ENCODE assay signal across 14 cellular contexts in the genomic region with DNA sequence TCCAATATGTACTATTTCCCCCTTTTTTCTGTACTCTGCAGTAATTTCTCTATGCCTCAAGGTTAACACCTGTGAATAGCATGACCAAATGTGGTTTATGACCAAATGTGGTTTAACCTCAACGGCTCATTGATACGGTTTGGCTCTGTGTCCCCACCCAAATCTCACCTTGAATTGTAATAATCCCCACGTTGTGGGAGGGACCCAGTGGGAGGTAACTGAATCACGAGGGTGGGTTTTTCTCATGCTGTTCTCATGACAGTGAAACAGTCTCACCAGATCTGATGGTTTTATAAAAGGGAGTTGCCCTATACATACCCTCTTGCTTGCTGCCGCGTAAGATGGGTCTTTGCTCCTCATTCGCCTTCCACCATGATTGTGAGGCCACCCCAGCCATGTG. TPM values are rescaled to one million over a fixed set of nuclear protein-coding genes. Genes with fewer than 3 reads are reported as not detected.
DNase-seq lines count a peak whose midpoint lies in the region; ATAC-seq, FAIRE-seq and TF ChIP-seq lines count a peak whose summit lies in the region.
"Had no signal": no experiment of that assay in that cellular context is flagged by ENCODE, and none has a peak within 500 bp of the region (broad histone marks: within the 10 kb centered on the region; RNA-seq: fewer than 3 reads in every experiment).

No MANE protein-coding gene starts in this region.

- no peak overlapping the region for H2AFZ ChIP-seq in HepG2 (ENCODE audit: low read length)
- no peak overlapping the region for H2AFZ ChIP-seq in GM12878 (ENCODE audit: control insufficient read depth, low read depth, low read length)

- H3K27ac Mint-ChIP-seq in stimulated activated naive CD8-positive, alpha-beta T cell treated with anti-CD3 and anti-CD28 coated beads, Interleukin-15, Interleukin-2, amounts not matched to agents 100 ng/mL and 50 ng/mL, for 24 hours = peak overlapping the region; percentile 67
- H3K27ac Mint-ChIP-seq: activated naive CD4-positive, alpha-beta T cell treated with anti-CD3 and anti-CD28 coated beads for 36 hours had no signal

- peaks cover 16 to 85% of the 10 kb centered on the region in 2 experiments for H3K36me3 ChIP-seq in HepG2 (replicated peaks in 1 of 2; ENCODE audit: control insufficient read depth in 1 of 2, insufficient read depth in 2 of 2, low read length in 2 of 2)
- H3K36me3 ChIP-seq in right lobe of liver = peaks cover 0 to 27% (median 0%) of the 10 kb centered on the region in 4 donors
- peaks cover 6 to 49% of the 10 kb centered on the region in 2 experiments for H3K36me3 ChIP-seq in GM12878 (ENCODE audit: control insufficient read depth in 2 of 2, insufficient read depth in 2 of 2, low read length in 1 of 2)

- CTCF ChIA-PET in HepG2 (lab: Yijun Ruan, JAX; ENCODE audit: low intra/inter-chr PET ratio, low total read pairs) = no interaction called here
- CTCF ChIA-PET in GM12878 (lab: Yijun Ruan, JAX) = no interaction called here

- SMC1A ChIA-PET in GM12878 (lab: Charles Lee; ENCODE audit: uncharacterized antibody, unreplicated experiment) = interaction anchor here (1.7 kb wide), 1 partner anchor 9 kb away, joined by 6 read pairs; no protein-coding TSS in a partner anchor

- H4K20me1 ChIP-seq in HepG2 (ENCODE audit: insufficient read depth, low read length) (no peaks in the 10 kb centered on the region), GM12878 (ENCODE audit: control insufficient read depth, insufficient read depth) (no peaks in the 10 kb centered on the region; the same call in 1 of the 2 replicates)

- no peak for FAIRE-seq in HepG2 (lab: Jason Lieb, UNC)
- no peak for FAIRE-seq in GM12878 (lab: Jason Lieb, UNC)
- FAIRE-seq: colon had no signal

- POLR2A ChIA-PET in HepG2 (lab: Yijun Ruan, JAX) (no interaction called here), GM12878 (lab: Charles Lee) (interaction anchor here (0.6 to 2.3 kb wide), 2 partner anchors 12 to 14 kb away, joined by 4 to 8 read pairs; no protein-coding TSS in a partner anchor)

- H3K27me3 ChIP-seq in HepG2 (ENCODE audit: control insufficient read depth in 1 of 2, insufficient read depth in 2 of 2, low read length in 2 of 2) = no peaks in the 10 kb centered on the region
- no peaks in the 10 kb centered on the region for H3K27me3 ChIP-seq in right lobe of liver
- H3K27me3 ChIP-seq in GM12878 (replicated peaks in 1 of 2; ENCODE audit: control insufficient read depth in 2 of 2, insufficient read depth in 2 of 2, low read length in 1 of 2) = no peaks in the 10 kb centered on the region

- in situ Hi-C loops in HepG2 (cut with HindIII; ENCODE audit: extremely low pct_ligation_motif_present, low pct_unique_long_range_greater_than_20kb) = no loop called here
- in situ Hi-C loops in GM12878 (cut with MboI) = no loop called here

- no peak for DNase-seq in HepG2 (ENCODE audit: low spot score)
- DNase-seq in right lobe of liver = no peak
- DNase-seq in GM12878 (ENCODE audit: low read depth, low spot score) = no peak
- no peak for DNase-seq in NCI-H345 treated with DMSO at 0.1 percent for 48 hours (lab: John Stamatoyannopoulos, UW; ENCODE audit: unreplicated experiment)
- DNase-seq in NCI-H446 (lab: John Stamatoyannopoulos, UW) = no peak
- DNase-seq in NCI-H2227 treated with DMSO at 0.1 percent for 48 hours (lab: John Stamatoyannopoulos, UW) = no peak
- DNase-seq: activated naive CD4-positive, alpha-beta T cell treated with anti-CD3 and anti-CD28 coated beads for 36 hours; GDM1; left cardiac atrium; NCI-H187 treated with DMSO at 0.1 percent for 48 hours; nucleus accumbens had no signal

- no peak for TF ChIP-seq RAD21 in HepG2 (CRISPR knock-in tag; IDR thresholded peaks at IDR 0.05)
- no peak for TF ChIP-seq RAD21 in GM12878 (IDR thresholded peaks at IDR 0.05; ENCODE audit: insufficient read depth, low read depth, low read length)

- TF ChIP-seq EP300 in HepG2 (IDR thresholded peaks at IDR 0.05; ENCODE audit: low read depth in 2 of 2, low read length in 2 of 2) = no peak
- no peak for TF ChIP-seq EP300 in HepG2 (CRISPR knock-in tag; IDR thresholded peaks at IDR 0.05; ENCODE audit: borderline replicate concordance)
- no peak for TF ChIP-seq EP300 in GM12878 (IDR thresholded peaks at IDR 0.05; ENCODE audit: borderline replicate concordance in 1 of 2, control insufficient read depth in 1 of 2, low read depth in 2 of 2, low read length in 2 of 2)

- H3K9ac ChIP-seq in HepG2 (ENCODE audit: insufficient read depth, low read depth, low read length) = no peak overlapping the region
- no peak overlapping the region for H3K9ac ChIP-seq in GM12878 (ENCODE audit: control insufficient read depth, insufficient read depth, low read length)

- H3K9me3 Mint-ChIP-seq in stimulated activated naive CD8-positive, alpha-beta T cell treated with anti-CD3 and anti-CD28 coated beads, Interleukin-15, Interleukin-2, amounts not matched to agents 100 ng/mL and 50 ng/mL, for 24 hours = no peaks in the 10 kb centered on the region
- H3K9me3 Mint-ChIP-seq: activated naive CD4-positive, alpha-beta T cell treated with anti-CD3 and anti-CD28 coated beads for 36 hours had no signal

- H3K27me3 Mint-ChIP-seq in stimulated activated naive CD8-positive, alpha-beta T cell treated with anti-CD3 and anti-CD28 coated beads, Interleukin-15, Interleukin-2, amounts not matched to agents 100 ng/mL and 50 ng/mL, for 24 hours = no peaks in the 10 kb centered on the region

- RAD21 ChIA-PET in GM12878 (lab: Charles Lee; ENCODE audit: unreplicated experiment) = no interaction called here

- H3K27ac ChIP-seq in HepG2 (ENCODE audit: extremely low read length, insufficient read depth, low read length) (no peak overlapping the region), right lobe of liver (no peak overlapping the region), GM12878 (ENCODE audit: control insufficient read depth, insufficient read depth) (no peak overlapping the region; the same call in 1 of the 2 replicates)

- no peak for TF ChIP-seq CTCF in HepG2 (CRISPR knock-in tag; IDR thresholded peaks at IDR 0.05)
- no peak for TF ChIP-seq CTCF in right lobe of liver (IDR thresholded peaks at IDR 0.05)
- no peak for TF ChIP-seq CTCF in GM12878 (IDR thresholded peaks at IDR 0.05 in 2 of 3, conservative IDR thresholded peaks at IDR 0.05 in 1 of 3; ENCODE audit: control insufficient read depth in 2 of 3, extremely low read depth in 1 of 3, insufficient read depth in 1 of 3, low read depth in 3 of 3, low read length in 3 of 3)

- intact Hi-C loops in HepG2 (cut with micrococcal nuclease; ENCODE audit: unreplicated experiment) = no loop called here
- intact Hi-C loops in right lobe of liver (cut with DNase I) = no loop called here
- intact Hi-C loops in GM12878 (cut with micrococcal nuclease; ENCODE audit: unreplicated experiment) = no loop called here

- peaks cover 79% of the 10 kb centered on the region for H3K4me1 Mint-ChIP-seq in stimulated activated naive CD8-positive, alpha-beta T cell treated with anti-CD3 and anti-CD28 coated beads, Interleukin-15, Interleukin-2, amounts not matched to agents 100 ng/mL and 50 ng/mL, for 24 hours (ENCODE audit: low read depth)

- H3K79me2 ChIP-seq in HepG2 (ENCODE audit: insufficient read depth, low read length) (peaks cover 24% of the 10 kb centered on the region), GM12878 (ENCODE audit: control insufficient read depth, insufficient read depth, low read length) (peaks cover 28% of the 10 kb centered on the region)

- TSS peak; percentile 2 for BruUV-seq in HepG2 (replicated peaks; lab: Mats Ljungman, UMichigan)
- no TSS peak for BruUV-seq in GM12878 (replicated peaks; lab: Mats Ljungman, UMichigan)

- H3K4me2 ChIP-seq in HepG2 (ENCODE audit: low read depth, low read length) (no peak overlapping the region), GM12878 (ENCODE audit: control insufficient read depth, insufficient read depth) (no peak overlapping the region)

- WGBS in HepG2 (ENCODE audit: low lambda C conversion rate) = 96% methylated on average over 7 of the region's 7 CpGs
- WGBS in right lobe of liver (ENCODE audit: insufficient coverage, low coverage, low lambda C conversion rate, missing lambda C conversion rate) = 78% methylated on average over 7 of the region's 7 CpGs
- WGBS in GM12878 (ENCODE audit: insufficient coverage, insufficient replicate concordance, low lambda C conversion rate, missing lambda C conversion rate) = 36% methylated on average over 7 of the region's 7 CpGs

- no peaks in the 10 kb centered on the region for H3K9me3 ChIP-seq in HepG2 (ENCODE audit: low read length)
- H3K9me3 ChIP-seq in right lobe of liver = no peaks in the 10 kb centered on the region
- peaks cover 11% of the 10 kb centered on the region for H3K9me3 ChIP-seq in GM12878 (replicated peaks; ENCODE audit: control insufficient read depth, insufficient read depth, low read length)

- peaks cover 91% of the 10 kb centered on the region for H3K36me3 Mint-ChIP-seq in stimulated activated naive CD8-positive, alpha-beta T cell treated with anti-CD3 and anti-CD28 coated beads, Interleukin-15, Interleukin-2, amounts not matched to agents 100 ng/mL and 50 ng/mL, for 24 hours (ENCODE audit: low read depth)

- H3K4me3 Mint-ChIP-seq in stimulated activated naive CD8-positive, alpha-beta T cell treated with anti-CD3 and anti-CD28 coated beads, Interleukin-15, Interleukin-2, amounts not matched to agents 100 ng/mL and 50 ng/mL, for 24 hours = peak overlapping the region; percentile 51
- H3K4me3 Mint-ChIP-seq: activated naive CD4-positive, alpha-beta T cell treated with anti-CD3 and anti-CD28 coated beads for 36 hours had no signal

- H3K4me3 ChIP-seq in HepG2 (replicated peaks in 1 of 3; ENCODE audit: insufficient read depth in 1 of 3, low read depth in 2 of 3, low read length in 3 of 3) = no peak overlapping the region
- no peak overlapping the region for H3K4me3 ChIP-seq in right lobe of liver
- no peak overlapping the region for H3K4me3 ChIP-seq in GM12878

- H3K4me1 ChIP-seq in HepG2 (ENCODE audit: insufficient read depth, low read length) (peaks cover 22% of the 10 kb centered on the region), right lobe of liver (no peaks in the 10 kb centered on the region), GM12878 (ENCODE audit: control insufficient read depth, insufficient read depth, low read length) (peaks cover 7% of the 10 kb centered on the region)

- TF ChIP-seq POLR2A in HepG2 (IDR thresholded peaks at IDR 0.05; ENCODE audit: insufficient read depth in 1 of 2, low read depth in 2 of 2, low read length in 2 of 2) (no peak), right lobe of liver (IDR thresholded peaks at IDR 0.05) (no peak), GM12878 (IDR thresholded peaks at IDR 0.05; ENCODE audit: low read depth, low read length) (no peak)

- ATAC-seq in HepG2 (no peak), right lobe of liver (no peak), HG03342 (IDR thresholded peaks at IDR 0.05; ENCODE audit: unreplicated experiment) (peak; percentile 60), GM12878 (peak; percentile 72)
- ATAC-seq: left cardiac atrium had no signal

RNA-seq across cellular contexts. Expression of gene DEK, which starts 18.7 kb away (rescaled TPM):
- total RNA-seq in HepG2 (2016; rRNA removed; fragmentation: Illumina TruSeq; extraction: Trizol) (276 and 337 TPM in 2 replicates), right lobe of liver (10 to 100 TPM; 17.8 to 49.2 (median 27.1) TPM), GM12878 (2014; rRNA removed) (202 and 261 TPM in 2 replicates), GM12878 (2014; rRNA removed; fragmentation: Illumina TruSeq; extraction: Trizol) (331 and 346 TPM in 2 replicates), GM12878 (2021) (187 and 189 TPM in 2 replicates)
- 68.9 and 76.9 TPM in 2 replicates for total RNA-seq in HepG2 (2016; cell fraction: cytosol; rRNA removed; fragmentation: Illumina TruSeq; extraction: Trizol; ENCODE audit: low read depth)
- total RNA-seq in HepG2 (2016; cell fraction: insoluble cytoplasmic fraction; rRNA removed; fragmentation: Illumina TruSeq; extraction: Trizol) = 276 and 351 TPM in 2 replicates
- total RNA-seq in HepG2 (2016; cell fraction: membrane; rRNA removed; fragmentation: Illumina TruSeq; extraction: Trizol) = 124 and 136 TPM in 2 replicates
- total RNA-seq in HepG2 (2016; cell fraction: nucleus; rRNA removed; fragmentation: Illumina TruSeq; extraction: Trizol) = 126 and 142 TPM in 2 replicates
- polyA plus RNA-seq in HepG2 (2011; rRNA removed) (31.1 and 53.2 TPM in 2 replicates), GM12878 (2011; rRNA removed) (157 and 297 TPM in 2 replicates), GM12878 (2014; fragmentation: Illumina TruSeq; extraction: Trizol) (312 and 372 TPM in 2 replicates), GM12878 (2014; fragmentation: Nextera tagmentation; extraction: Ambion mirVana) (100 to 1,000 TPM; 111 to 117 TPM), GM12878 (2014; rRNA removed) (139 and 164 TPM in 2 replicates), GM12878 (2016; fragmentation: Nextera tagmentation; extraction: Ambion mirVana) (100 to 1,000 TPM; 206 to 212 TPM)
- polyA plus RNA-seq in HepG2 (2011; cell fraction: cytosol; rRNA removed) = 20.2 and 27.2 TPM in 2 replicates
- polyA plus RNA-seq in HepG2 (2011; cell fraction: nucleus; rRNA removed) = 13.2 and 13.8 TPM in 2 replicates
- 72.9 and 102 TPM in 2 replicates for polyA plus RNA-seq in HepG2 (2012)
- polyA plus RNA-seq in HepG2 (2016; cell fraction: cytosol; fragmentation: Illumina TruSeq; extraction: Trizol; ENCODE audit: low read depth) = 25.0 and 25.1 TPM in 2 replicates
- polyA plus RNA-seq in HepG2 (2016; cell fraction: insoluble cytoplasmic fraction; fragmentation: Illumina TruSeq; extraction: Trizol; ENCODE audit: low read depth) = 324 and 341 TPM in 2 replicates
- polyA plus RNA-seq in HepG2 (2016; cell fraction: membrane; fragmentation: Illumina TruSeq; extraction: Trizol; ENCODE audit: low read depth) = 76.9 and 85.9 TPM in 2 replicates
- polyA plus RNA-seq in HepG2 (2016; cell fraction: nucleus; fragmentation: Illumina TruSeq; extraction: Trizol; ENCODE audit: insufficient read depth, low read depth) = 161 and 166 TPM in 2 replicates
- polyA minus RNA-seq in HepG2 (2011; rRNA and poly(A)+ RNA removed; ENCODE audit: low replicate concordance) = 11.9 and 13.7 TPM in 2 replicates
- polyA minus RNA-seq in HepG2 (2011; cell fraction: cytosol; rRNA and poly(A)+ RNA removed) = 47.9 and 59.4 TPM in 2 replicates
- 43.8 and 51.2 TPM in 2 replicates for polyA minus RNA-seq in HepG2 (2011; cell fraction: nucleus; rRNA and poly(A)+ RNA removed)
- 80.2 and 89.8 TPM in 2 replicates for total RNA-seq in GM12878 (2013; cell fraction: nucleolus; rRNA removed)
- 40.6 TPM for polyA plus RNA-seq in GM12878 (2011; ENCODE audit: low read depth)
- polyA plus RNA-seq in GM12878 (2011; cell fraction: cytosol; rRNA removed) = 37.2 and 48.9 TPM in 2 replicates
- 39.0 and 50.4 TPM in 2 replicates for polyA plus RNA-seq in GM12878 (2011; cell fraction: nucleus; rRNA removed)
- 91.2 and 106 TPM in 2 replicates for polyA plus RNA-seq in GM12878 (2012)
- 25.4 and 34.5 TPM in 2 replicates for polyA minus RNA-seq in GM12878 (2011; rRNA and poly(A)+ RNA removed)
- 52.5 and 58.5 TPM in 2 replicates for polyA minus RNA-seq in GM12878 (2011; cell fraction: cytosol; rRNA and poly(A)+ RNA removed)
- polyA minus RNA-seq in GM12878 (2011; cell fraction: nucleus; rRNA and poly(A)+ RNA removed) = 30.2 and 60.7 TPM in 2 replicates

Comparison
In these comparisons a context has a peak if more than half of its experiments do, and no peak if none do; other contexts are left out.
1. ATAC-seq: peak in HG03342 (single experiment) and GM12878 (single experiment); none in HepG2 (single experiment) and right lobe of liver (0 of 4).
2. Of the 75 proteins assayed by ChIP-seq in both HepG2 and GM12878: peak only in HepG2: none; only in GM12878: ATF2, ATF7, CBFB, CREB1, CREM, FOXM1 and 6 more; in both: none; in neither: 63.